In genomic region chr20:64255361-64256281, GRCh38 we compare ENCODE assay signal across 8 cellular contexts. TPM values are rescaled to one million over a fixed set of nuclear protein-coding genes. Genes with fewer than 3 reads are reported as not detected.
DNase-seq lines count a peak whose midpoint lies in the region; ATAC-seq lines count a peak whose summit lies in the region.

PCMTD2 (plus strand) TSS chr20:64255748; CDS start chr20:64259966, 4,218 bp downstream.

- no peaks in the 10 kb centered on the region for H3K27me3 ChIP-seq in CD8-positive, alpha-beta memory T cell (ENCODE audit: insufficient read depth, low read length, poor library complexity, severe bottlenecking)

- CTCF ChIA-PET in CD8-positive, alpha-beta memory T cell (lab: Charles Lee), result interaction anchor here (1.7 kb wide), 1 partner anchor 30 kb away, joined by 5 read pairs; no protein-coding TSS in a partner anchor

- H3K4me3 Mint-ChIP-seq in CD8-positive, alpha-beta memory T cell, result peak within 1 kb of the TSS; percentile 88 to 97 (median 92)

- WGBS in mesodermal cell (ENCODE audit: insufficient coverage in 2 of 2), 2 experiments, result 1% methylated on average over 46 to 79 of the region's 96 CpGs

- POLR2A ChIA-PET in CD8-positive, alpha-beta memory T cell (lab: Charles Lee), result interaction anchor here (0.8 kb wide), 1 partner anchor 235 kb away, joined by 4 read pairs; no protein-coding TSS in a partner anchor

- H3K4me1 Mint-ChIP-seq in CD8-positive, alpha-beta memory T cell, result peaks cover 50 to 56% (median 52%) of the 10 kb centered on the region in 3 donors

- no peaks in the 10 kb centered on the region for H3K9me3 ChIP-seq in CD8-positive, alpha-beta memory T cell (ENCODE audit: low read length)
- no peaks in the 10 kb centered on the region for H3K9me3 ChIP-seq in mesodermal cell (ENCODE audit: control insufficient read depth, low read length)

- peak; percentile 77 to 89 (median 86) for DNase-seq in CD8-positive, alpha-beta memory T cell
- DNase-seq in HS-5 (ENCODE audit: low read depth) (peak; percentile 24), NOMO-1 treated with dmso at 0.1 percent for 144 hours (lab: John Stamatoyannopoulos, UW; ENCODE audit: unreplicated experiment) (peak; percentile 79)
- DNase-seq in activated CD8-positive, alpha-beta memory T cell treated with anti-CD3 and anti-CD28 coated beads, Interleukin-2, amount 50 U/mL, for 1 hour (ENCODE audit: extremely low read depth), result peak; percentile 53
- DNase-seq in stimulated activated CD8-positive, alpha-beta memory T cell treated with anti-CD3 and anti-CD28 coated beads, Interleukin-15, amount 100 ng/mL, for 4 hours (ENCODE audit: low read depth in 2 of 2), result peak; percentile 55 to 75

- ATAC-seq in GM19468 (IDR thresholded peaks at IDR 0.05; ENCODE audit: extremely low read depth, unreplicated experiment), result peak; percentile 65

- peaks cover 51% of the 10 kb centered on the region for H3K4me1 ChIP-seq in CD8-positive, alpha-beta memory T cell (ENCODE audit: insufficient read depth, low read length)
- peaks cover under 1% of the 10 kb centered on the region for H3K4me1 ChIP-seq in mesodermal cell (ENCODE audit: control insufficient read depth, insufficient read depth, low read length, poor library complexity, severe bottlenecking)

- peak within 1 kb of the TSS; percentile 87 to 95 (median 92) for H3K27ac Mint-ChIP-seq in CD8-positive, alpha-beta memory T cell

- in situ Hi-C loops in endometrial microvascular endothelial cells (cut with HindIII; ENCODE audit: inconsistent ontology term, low pct_unique_long_range_greater_than_20kb, low sequenced_read_pairs), result no loop called here

- H3K9me3 Mint-ChIP-seq in CD8-positive, alpha-beta memory T cell, result no peaks in the 10 kb centered on the region

- H3K36me3 ChIP-seq in CD8-positive, alpha-beta memory T cell (ENCODE audit: insufficient read depth, low read length), result no peaks in the 10 kb centered on the region
- peaks cover 3% of the 10 kb centered on the region for H3K36me3 ChIP-seq in mesodermal cell (ENCODE audit: control insufficient read depth, insufficient read depth, low read length)

- H3K36me3 Mint-ChIP-seq in CD8-positive, alpha-beta memory T cell, result peaks cover 0 to 24% (median 0%) of the 10 kb centered on the region in 3 donors

- peaks cover 20% of the 10 kb centered on the region in 2 donors for H3K27me3 Mint-ChIP-seq in CD8-positive, alpha-beta memory T cell

- peak within 1 kb of the TSS; percentile 86 for H3K4me3 ChIP-seq in CD8-positive, alpha-beta memory T cell (ENCODE audit: low read length)
- peak within 1 kb of the TSS; percentile 97 for H3K4me3 ChIP-seq in mesodermal cell (ENCODE audit: extremely low read depth, insufficient read depth, low read length, poor library complexity, severe bottlenecking)

- peak within 1 kb of the TSS; percentile 72 for H3K27ac ChIP-seq in CD8-positive, alpha-beta memory T cell (ENCODE audit: low read depth, low read length)
- peak within 1 kb of the TSS; percentile 81 for H3K27ac ChIP-seq in mesodermal cell (ENCODE audit: low read depth, low read length, severe bottlenecking)

RNA-seq across cellular contexts. Expression of gene PCMTD2, which starts in this region (rescaled TPM):
- 10 to 100 TPM; 36.8 to 37.4 TPM for total RNA-seq in CD8-positive, alpha-beta memory T cell
- polyA plus RNA-seq in CD8-positive, alpha-beta memory T cell, result 58.8 TPM
- total RNA-seq in endometrial microvascular endothelial cells (ENCODE audit: inconsistent ontology term), result 33.6 TPM
- 54.2 TPM for polyA plus RNA-seq in mesodermal cell (2013, experiment 1 of 2)
- 52.4 TPM for polyA plus RNA-seq in mesodermal cell (2013, experiment 2 of 2)

Comparison
In these comparisons a context has a peak if more than half of its experiments do, and no peak if none do; other contexts are left out.
1. Peak in every context shown above with its lines: DNase-seq, ATAC-seq, H3K4me3 ChIP-seq and H3K27ac ChIP-seq.
2. DNase-seq: peak in every context shown above with its lines; median percentile 86 in CD8-positive, alpha-beta memory T cell; 79 in NOMO-1 treated with dmso at 0.1 percent for 144 hours; 65 in stimulated activated CD8-positive, alpha-beta memory T cell treated with anti-CD3 and anti-CD28 coated beads, Interleukin-15, amount 100 ng/mL, for 4 hours; 53 in activated CD8-positive, alpha-beta memory T cell treated with anti-CD3 and anti-CD28 coated beads, Interleukin-2, amount 50 U/mL, for 1 hour; 24 in HS-5.